Comparison of ENCODE assay signal across 8 cellular contexts in the genomic region with DNA sequence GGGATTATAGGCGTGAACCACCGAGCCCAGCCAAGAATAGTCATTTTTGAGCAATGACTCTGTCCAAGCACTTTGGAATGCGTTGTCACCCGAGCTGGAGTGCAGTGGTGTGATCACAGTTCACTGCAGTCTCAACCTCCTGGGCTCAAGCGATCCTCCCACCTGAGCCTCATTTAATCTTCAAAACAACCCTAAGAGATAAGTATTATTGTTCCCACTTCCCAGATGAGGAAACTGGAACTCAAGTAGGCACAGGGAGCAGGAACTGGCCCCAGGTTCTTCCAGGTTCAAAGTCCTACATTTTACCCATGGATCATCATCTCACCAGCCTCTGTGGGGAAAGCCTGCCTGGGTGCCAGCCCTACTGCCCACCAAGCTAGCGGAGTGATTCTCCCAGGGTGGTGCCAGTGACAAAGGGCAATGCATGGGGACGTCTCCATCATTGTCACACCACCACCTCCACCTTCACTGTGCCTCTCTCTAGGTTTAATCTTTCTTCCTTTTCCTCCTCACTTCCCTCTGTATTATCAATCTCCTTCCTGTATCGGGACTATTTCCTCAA. TPM values are rescaled to one million over a fixed set of nuclear protein-coding genes. Genes with fewer than 3 reads are reported as not detected.
DNase-seq lines count a peak whose midpoint lies in the region; ATAC-seq and TF ChIP-seq lines count a peak whose summit lies in the region.

No MANE protein-coding gene starts in this region.

- H3K4me1 Mint-ChIP-seq in activated CD4-positive, alpha-beta T cell treated with anti-CD3 and anti-CD28 coated beads for 36 hours = peaks cover 51% of the 10 kb centered on the region
- H3K4me1 Mint-ChIP-seq in activated naive CD8-positive, alpha-beta T cell treated with anti-CD3 and anti-CD28 coated beads for 36 hours = peaks cover 55% of the 10 kb centered on the region

- ATAC-seq in activated CD4-positive, alpha-beta T cell treated with anti-CD3 and anti-CD28 coated beads for 36 hours = peak; percentile 4
- no peak for ATAC-seq in left lung
- ATAC-seq in GM21423 (IDR thresholded peaks at IDR 0.05; ENCODE audit: unreplicated experiment) = no peak

- H3K4me1 ChIP-seq in left lung = peaks cover 0 to 53% of the 10 kb centered on the region in 2 donors
- peaks cover 10 to 51% (median 41%) of the 10 kb centered on the region in 5 donors for H3K4me1 ChIP-seq in subcutaneous abdominal adipose tissue (ENCODE audit: control insufficient read depth in 5 of 5, insufficient read depth in 5 of 5, low read length in 5 of 5)

- POLR2A ChIA-PET in activated CD4-positive, alpha-beta T cell treated with anti-CD3 and anti-CD28 coated beads for 36 hours (lab: Charles Lee) = interaction anchor here (1.1 kb wide), 1 partner anchor 13 kb away, joined by 5 read pairs; no protein-coding TSS in a partner anchor

- no peaks in the 10 kb centered on the region for H3K36me3 ChIP-seq in left lung
- no peaks in the 10 kb centered on the region for H3K36me3 ChIP-seq in subcutaneous abdominal adipose tissue (ENCODE audit: control insufficient read depth in 5 of 5, insufficient read depth in 5 of 5, low read length in 5 of 5)

- TF ChIP-seq CTCF in left lung (IDR thresholded peaks at IDR 0.05) = no peak

- H3K9me3 ChIP-seq in left lung = no peaks in the 10 kb centered on the region
- H3K9me3 ChIP-seq in subcutaneous abdominal adipose tissue (ENCODE audit: control insufficient read depth in 5 of 5, low read length in 5 of 5) = no peaks in the 10 kb centered on the region

- H3K27me3 Mint-ChIP-seq in activated CD4-positive, alpha-beta T cell treated with anti-CD3 and anti-CD28 coated beads for 36 hours = no peaks in the 10 kb centered on the region
- H3K27me3 Mint-ChIP-seq in activated naive CD8-positive, alpha-beta T cell treated with anti-CD3 and anti-CD28 coated beads for 36 hours = no peaks in the 10 kb centered on the region

- no peaks in the 10 kb centered on the region for H3K36me3 Mint-ChIP-seq in activated CD4-positive, alpha-beta T cell treated with anti-CD3 and anti-CD28 coated beads for 36 hours (ENCODE audit: low read depth)
- H3K36me3 Mint-ChIP-seq in activated naive CD8-positive, alpha-beta T cell treated with anti-CD3 and anti-CD28 coated beads for 36 hours = peaks cover 4% of the 10 kb centered on the region

- H3K4me3 ChIP-seq in left lung (no peak overlapping the region), subcutaneous abdominal adipose tissue (ENCODE audit: low read depth in 1 of 5, low read length in 5 of 5) (peak overlapping the region in 1 of 5 donors; percentile 18)

- H3K9ac ChIP-seq in subcutaneous abdominal adipose tissue (ENCODE audit: low read length in 5 of 5) = no peak overlapping the region

- H3K27ac ChIP-seq in left lung (peak overlapping the region; percentile 71 to 91), subcutaneous abdominal adipose tissue (ENCODE audit: low read depth, low read length) (peak overlapping the region; percentile 93)

- peak overlapping the region; percentile 86 for H3K27ac Mint-ChIP-seq in activated CD4-positive, alpha-beta T cell treated with anti-CD3 and anti-CD28 coated beads for 36 hours
- H3K27ac Mint-ChIP-seq in activated naive CD8-positive, alpha-beta T cell treated with anti-CD3 and anti-CD28 coated beads for 36 hours = peak overlapping the region; percentile 94

- H3K4me3 Mint-ChIP-seq in activated CD4-positive, alpha-beta T cell treated with anti-CD3 and anti-CD28 coated beads for 36 hours = peak overlapping the region; percentile 15
- H3K4me3 Mint-ChIP-seq in activated naive CD8-positive, alpha-beta T cell treated with anti-CD3 and anti-CD28 coated beads for 36 hours = no peak overlapping the region

- CTCF ChIA-PET in activated CD4-positive, alpha-beta T cell treated with anti-CD3 and anti-CD28 coated beads for 36 hours (lab: Charles Lee) = interaction anchor here (0.6 to 1.2 kb wide), 8 partner anchors 9 to 201 kb away, joined by 3 to 5 read pairs (median 3); no protein-coding TSS in a partner anchor

- H3K9me3 Mint-ChIP-seq in activated CD4-positive, alpha-beta T cell treated with anti-CD3 and anti-CD28 coated beads for 36 hours (ENCODE audit: low read depth) = no peaks in the 10 kb centered on the region
- H3K9me3 Mint-ChIP-seq in activated naive CD8-positive, alpha-beta T cell treated with anti-CD3 and anti-CD28 coated beads for 36 hours = no peaks in the 10 kb centered on the region

- intact Hi-C loops in activated CD4-positive, alpha-beta T cell treated with anti-CD3 and anti-CD28 coated beads for 36 hours (cut with DNase I, micrococcal nuclease) = no loop called here
- intact Hi-C loops in left lung (cut with DNase I) = no loop called here

- no peak for DNase-seq in activated CD4-positive, alpha-beta T cell treated with anti-CD3 and anti-CD28 coated beads for 36 hours
- no peak for DNase-seq in activated CD4-positive, alpha-beta T cell treated with anti-CD3 and anti-CD28 coated beads for 48 hours
- no peak for DNase-seq in activated naive CD8-positive, alpha-beta T cell treated with anti-CD3 and anti-CD28 coated beads for 36 hours
- DNase-seq in left lung = no peak
- DNase-seq in CD1c-positive myeloid dendritic cell (ENCODE audit: extremely low spot score) = no peak
- DNase-seq in NCI-H128 (lab: John Stamatoyannopoulos, UW; ENCODE audit: unreplicated experiment) = no peak

- H3K27me3 ChIP-seq in left lung (no peaks in the 10 kb centered on the region), subcutaneous abdominal adipose tissue (ENCODE audit: control insufficient read depth in 5 of 5, insufficient read depth in 4 of 5, low read length in 5 of 5) (no peaks in the 10 kb centered on the region)

RNA-seq across cellular contexts. Expression of a gene that starts 11.3 kb away (rescaled TPM):
- total RNA-seq in activated CD4-positive, alpha-beta T cell treated with anti-CD3 and anti-CD28 coated beads for 36 hours = 10 to 100 TPM; 24.0 to 39.4 TPM
- 10 to 100 TPM; 30.4 to 34.7 TPM for total RNA-seq in activated naive CD8-positive, alpha-beta T cell treated with anti-CD3 and anti-CD28 coated beads for 36 hours
- 1 to 10 TPM in 1 of 2 donors, under 1 TPM in 1; 0.79 to 1.4 TPM for total RNA-seq in left lung

RNA-seq across cellular contexts. Expression of a gene that starts 13.6 kb away (rescaled TPM):
- total RNA-seq in activated CD4-positive, alpha-beta T cell treated with anti-CD3 and anti-CD28 coated beads for 36 hours = 100 to 1,000 TPM; 299 to 639 TPM
- 100 to 1,000 TPM; 262 to 268 TPM for total RNA-seq in activated naive CD8-positive, alpha-beta T cell treated with anti-CD3 and anti-CD28 coated beads for 36 hours
- total RNA-seq in left lung = 10 to 100 TPM; 45.7 to 52.7 TPM

RNA-seq across cellular contexts. Expression of a gene that starts 56.5 kb away (rescaled TPM):
- 1 to 10 TPM in 1 of 2 experiments, under 1 TPM in 1; 0.63 to 1.2 TPM for total RNA-seq in activated CD4-positive, alpha-beta T cell treated with anti-CD3 and anti-CD28 coated beads for 36 hours
- total RNA-seq in activated naive CD8-positive, alpha-beta T cell treated with anti-CD3 and anti-CD28 coated beads for 36 hours = 1 to 10 TPM in 1 of 2 experiments, under 1 TPM in 1; 0.87 to 1.6 TPM
- 1 to 10 TPM; 2.8 to 3.3 TPM for total RNA-seq in left lung

Comparison
In these comparisons a context has a peak if more than half of its experiments do, and no peak if none do; other contexts are left out.
1. RNA of a gene that starts 11.3 kb away (total RNA-seq): 24.0 to 39.4 TPM in activated CD4-positive, alpha-beta T cell treated with anti-CD3 and anti-CD28 coated beads for 36 hours and 30.4 to 34.7 TPM in activated naive CD8-positive, alpha-beta T cell treated with anti-CD3 and anti-CD28 coated beads for 36 hours; 0.79 to 1.4 TPM in left lung; every median in the first group is over 10 times any median in the second.
2. RNA of a gene that starts 13.6 kb away (total RNA-seq): 299 to 639 TPM in activated CD4-positive, alpha-beta T cell treated with anti-CD3 and anti-CD28 coated beads for 36 hours and 262 to 268 TPM in activated naive CD8-positive, alpha-beta T cell treated with anti-CD3 and anti-CD28 coated beads for 36 hours; 45.7 to 52.7 TPM in left lung; every median in the first group is over 4 times any median in the second.